7 cellular contexts compared by ENCODE assay signal in the genomic region with DNA sequence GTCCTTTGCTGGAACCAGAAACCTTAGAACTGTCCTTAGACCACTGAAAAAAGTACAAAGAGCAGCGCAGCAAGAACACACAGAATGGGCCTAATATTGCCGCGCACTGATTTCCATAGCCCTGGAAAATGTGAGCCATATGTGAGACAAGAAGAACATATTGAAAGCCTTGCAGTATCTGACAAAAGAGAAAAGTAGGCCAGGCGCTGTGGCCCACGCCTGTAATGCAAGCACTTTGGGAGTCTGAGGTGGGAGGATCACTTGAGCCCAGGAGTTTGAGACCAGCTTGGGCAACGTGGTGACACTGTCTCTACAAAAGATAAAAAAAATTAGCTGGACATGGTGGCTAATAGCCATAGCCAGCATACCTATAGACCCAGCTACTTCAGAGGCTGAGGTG.
"Had no signal": no experiment of that assay in that cellular context is flagged by ENCODE, and none has a peak within 500 bp of the region (broad histone marks: within the 10 kb centered on the region; RNA-seq: fewer than 3 reads in every experiment).

No MANE protein-coding gene starts in this region.

- FAIRE-seq: HTR-8/SVneo, K562 had no signal

- H3K4me3 ChIP-seq: GM23338, HAP-1, K562 had no signal

- DNase-seq: H7, HFFc6, IMR-90 had no signal

- H3K4me2 ChIP-seq: GM23338 had no signal

- H2AFZ ChIP-seq: GM23338 had no signal

- H3K27ac Mint-ChIP-seq: HFFc6 had no signal

- H3K4me1 ChIP-seq: HAP-1 had no signal

- H3K36me3 ChIP-seq: HAP-1 had no signal

- H3K9me3 ChIP-seq: HAP-1 had no signal

- H3K4me3 Mint-ChIP-seq: GM23338, HFFc6 had no signal
